13 cellular contexts compared by ENCODE assay signal in the genomic region with DNA sequence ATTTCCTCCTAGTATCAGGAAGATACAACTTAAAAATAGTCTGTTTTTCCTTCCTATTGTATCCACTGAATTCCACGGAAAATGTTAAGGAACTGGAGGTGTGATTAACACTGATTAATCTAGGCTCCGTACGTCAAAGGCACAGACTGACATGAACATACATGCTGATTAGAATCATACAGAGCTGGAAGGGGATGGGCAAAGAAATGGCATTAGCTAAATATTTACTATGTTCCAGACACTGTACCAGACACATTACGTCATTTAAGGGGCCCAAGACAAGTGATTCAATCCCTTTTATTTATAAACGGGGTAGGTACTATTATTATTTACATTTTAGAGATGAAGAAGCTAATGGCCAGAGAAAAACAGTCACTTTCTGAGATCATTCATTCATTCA. TPM values are rescaled to one million over a fixed set of nuclear protein-coding genes. Genes with fewer than 3 reads are reported as not detected.
DNase-seq lines count a peak whose midpoint lies in the region; ATAC-seq, FAIRE-seq and TF ChIP-seq lines count a peak whose summit lies in the region.
"Had no signal": no experiment of that assay in that cellular context is flagged by ENCODE, and none has a peak within 500 bp of the region (broad histone marks: within the 10 kb centered on the region; RNA-seq: fewer than 3 reads in every experiment).

No MANE protein-coding gene starts in this region.

- no peaks in the 10 kb centered on the region for H3K27me3 ChIP-seq in bronchial epithelial cell (ENCODE audit: control insufficient read depth, insufficient read depth, low read length)
- H3K27me3 ChIP-seq in mucosa of stomach (ENCODE audit: control insufficient read depth, insufficient read depth, low read length): no peaks in the 10 kb centered on the region
- H3K27me3 ChIP-seq in tibial artery: no peaks in the 10 kb centered on the region
- H3K27me3 ChIP-seq: thyroid gland had no signal

- H3K4me1 ChIP-seq in mucosa of stomach (ENCODE audit: control insufficient read depth, insufficient read depth, low read length): peaks cover 26% of the 10 kb centered on the region
- H3K4me1 ChIP-seq in tibial artery: peaks cover 0 to 44% (median 28%) of the 10 kb centered on the region in 4 donors

- FAIRE-seq in bronchial epithelial cell (lab: Jason Lieb, UNC): no peak

- peaks cover 40% of the 10 kb centered on the region for H3K4me1 Mint-ChIP-seq in activated T-cell treated with anti-CD3 and anti-CD28 coated beads, Interleukin-2, amount 50 U/mL, for 72 hours (ENCODE audit: low read depth)
- H3K4me1 Mint-ChIP-seq in activated T-cell treated with anti-CD3 and anti-CD28 coated beads, Interleukin-2, amount 50 U/mL, for 24 hours (ENCODE audit: low read depth): peaks cover 43% of the 10 kb centered on the region

- H3K4me3 ChIP-seq in bronchial epithelial cell (ENCODE audit: low read depth, low read length): no peak overlapping the region
- no peak overlapping the region for H3K4me3 ChIP-seq in mucosa of stomach (ENCODE audit: low read length)
- H3K4me3 ChIP-seq in tibial artery: no peak overlapping the region
- H3K4me3 ChIP-seq: thyroid gland had no signal

- no peaks in the 10 kb centered on the region for H3K27me3 Mint-ChIP-seq in activated T-cell treated with anti-CD3 and anti-CD28 coated beads, Interleukin-2, amount 50 U/mL, for 72 hours (ENCODE audit: low read depth)
- H3K27me3 Mint-ChIP-seq in activated T-cell treated with anti-CD3 and anti-CD28 coated beads, Interleukin-2, amount 50 U/mL, for 24 hours: no peaks in the 10 kb centered on the region

- TF ChIP-seq CTCF in bronchial epithelial cell (IDR thresholded peaks at IDR 0.05; ENCODE audit: insufficient read depth, low read length, severe bottlenecking) (no peak), tibial artery (IDR thresholded peaks at IDR 0.05) (no peak)

- no peak for ATAC-seq in activated T-cell treated with anti-CD3 and anti-CD28 coated beads, Interleukin-2, amount 50 U/mL, for 72 hours (replicated peaks in 1 of 2)
- ATAC-seq in HG02623 (IDR thresholded peaks at IDR 0.05; ENCODE audit: unreplicated experiment): no peak
- ATAC-seq: PC-3 had no signal

- H3K27ac ChIP-seq in tibial artery: peak overlapping the region; percentile 97 to 98

- intact Hi-C loops in tibial artery (cut with DNase I; ENCODE audit: low total_unique reads): no loop called here

- peak overlapping the region; percentile 38 for H3K9ac ChIP-seq in mucosa of stomach (ENCODE audit: low read length)

- H3K36me3 Mint-ChIP-seq in activated T-cell treated with anti-CD3 and anti-CD28 coated beads, Interleukin-2, amount 50 U/mL, for 72 hours (ENCODE audit: insufficient read depth in 2 of 2): peaks cover 4 to 9% of the 10 kb centered on the region in 2 donors
- H3K36me3 Mint-ChIP-seq in activated T-cell treated with anti-CD3 and anti-CD28 coated beads, Interleukin-2, amount 50 U/mL, for 24 hours (ENCODE audit: low read depth): peaks cover 3% of the 10 kb centered on the region

- peak overlapping the region; percentile 34 for H3K27ac Mint-ChIP-seq in activated T-cell treated with anti-CD3 and anti-CD28 coated beads, Interleukin-2, amount 50 U/mL, for 72 hours
- no peak overlapping the region for H3K27ac Mint-ChIP-seq in activated T-cell treated with anti-CD3 and anti-CD28 coated beads, Interleukin-2, amount 50 U/mL, for 24 hours

- H3K9me3 ChIP-seq in mucosa of stomach (ENCODE audit: control insufficient read depth, low read length): no peaks in the 10 kb centered on the region
- no peaks in the 10 kb centered on the region for H3K9me3 ChIP-seq in tibial artery
- H3K9me3 ChIP-seq: thyroid gland had no signal

- H3K36me3 ChIP-seq in bronchial epithelial cell (ENCODE audit: control insufficient read depth, insufficient read depth, low read length) (no peaks in the 10 kb centered on the region), mucosa of stomach (ENCODE audit: control insufficient read depth, insufficient read depth, low read length) (no peaks in the 10 kb centered on the region), tibial artery (no peaks in the 10 kb centered on the region)
- H3K36me3 ChIP-seq: thyroid gland had no signal

- peaks cover 3 to 4% of the 10 kb centered on the region in 2 donors for H3K9me3 Mint-ChIP-seq in activated T-cell treated with anti-CD3 and anti-CD28 coated beads, Interleukin-2, amount 50 U/mL, for 72 hours
- H3K9me3 Mint-ChIP-seq in activated T-cell treated with anti-CD3 and anti-CD28 coated beads, Interleukin-2, amount 50 U/mL, for 24 hours: no peaks in the 10 kb centered on the region

- peak overlapping the region; percentile 92 to 97 for H3K4me3 Mint-ChIP-seq in activated T-cell treated with anti-CD3 and anti-CD28 coated beads, Interleukin-2, amount 50 U/mL, for 72 hours
- H3K4me3 Mint-ChIP-seq in activated T-cell treated with anti-CD3 and anti-CD28 coated beads, Interleukin-2, amount 50 U/mL, for 24 hours: no peak overlapping the region

- DNase-seq in activated T-cell treated with anti-CD3 and anti-CD28 coated beads, Interleukin-2, amount 50 U/mL, for 72 hours: no peak
- no peak for DNase-seq in activated T-cell treated with anti-CD3 and anti-CD28 coated beads, Interleukin-2, amount 50 U/mL, for 24 hours
- DNase-seq in bronchial epithelial cell (ENCODE audit: low read depth) (peak; percentile 99), tibial artery (no peak), GOT3 (lab: John Stamatoyannopoulos, UW) (no peak), T1000 (lab: John Stamatoyannopoulos, UW) (no peak)
- DNase-seq: ACHN; effector memory CD4-positive, alpha-beta T cell; PC-3; T-helper 9 cell; thyroid gland had no signal

RNA-seq across cellular contexts. Expression of gene TGFBR1, which starts 1.9 kb away (rescaled TPM):
- 10 to 100 TPM; 31.0 to 33.5 TPM for total RNA-seq in activated T-cell treated with anti-CD3 and anti-CD28 coated beads, Interleukin-2, amount 50 U/mL, for 72 hours
- 58.9 and 110 TPM in 2 replicates for total RNA-seq in bronchial epithelial cell
